1 cellular context compared by ENCODE assay signal in genomic region chr13:46380242-46380641, GRCh38.
TF ChIP-seq lines count a peak whose summit lies in the region.

No MANE protein-coding gene starts in this region.

TF ChIP-seq in GM12878, 131 proteins besides CTCF, POLR2A, EP300 and RAD21 (continued from another document and continues in another):
- no peak for TF ChIP-seq ZBTB11 (CRISPR knock-in tag; IDR thresholded peaks at IDR 0.05)
- peak; percentile 62; the same call in 1 of the 2 replicates for TF ChIP-seq NFIC (IDR thresholded peaks at IDR 0.05; ENCODE audit: low read depth, low read length)
- TF ChIP-seq, protein P1, sequence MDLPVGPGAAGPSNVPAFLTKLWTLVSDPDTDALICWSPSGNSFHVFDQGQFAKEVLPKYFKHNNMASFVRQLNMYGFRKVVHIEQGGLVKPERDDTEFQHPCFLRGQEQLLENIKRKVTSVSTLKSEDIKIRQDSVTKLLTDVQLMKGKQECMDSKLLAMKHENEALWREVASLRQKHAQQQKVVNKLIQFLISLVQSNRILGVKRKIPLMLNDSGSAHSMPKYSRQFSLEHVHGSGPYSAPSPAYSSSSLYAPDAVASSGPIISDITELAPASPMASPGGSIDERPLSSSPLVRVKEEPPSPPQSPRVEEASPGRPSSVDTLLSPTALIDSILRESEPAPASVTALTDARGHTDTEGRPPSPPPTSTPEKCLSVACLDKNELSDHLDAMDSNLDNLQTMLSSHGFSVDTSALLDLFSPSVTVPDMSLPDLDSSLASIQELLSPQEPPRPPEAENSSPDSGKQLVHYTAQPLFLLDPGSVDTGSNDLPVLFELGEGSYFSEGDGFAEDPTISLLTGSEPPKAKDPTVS (IDR thresholded peaks at IDR 0.05; ENCODE audit: low read depth, low read length): no peak
- no peak for TF ChIP-seq BHLHE40 (IDR thresholded peaks at IDR 0.05; ENCODE audit: borderline replicate concordance in 1 of 2, low read depth in 2 of 2, low read length in 1 of 2)
- no peak for TF ChIP-seq EZH2 (IDR thresholded peaks at IDR 0.05; ENCODE audit: borderline replicate concordance, control insufficient read depth, low read depth, low read length)
- TF ChIP-seq MXI1 (IDR thresholded peaks at IDR 0.05; ENCODE audit: low read depth, low read length): peak; percentile 47; the same call in 1 of the 2 replicates
- TF ChIP-seq BCL11A (IDR thresholded peaks at IDR 0.05; ENCODE audit: low read depth, low read length): 0 out of 2 replicates have a peak, but pooled peaks have one; percentile 18
- peak; percentile 60; the same call in 1 of the 2 replicates for TF ChIP-seq TBL1XR1 (IDR thresholded peaks at IDR 0.05; ENCODE audit: low read depth, low read length)
- no peak for TF ChIP-seq ZBTB40 (IDR thresholded peaks at IDR 0.05; ENCODE audit: borderline replicate concordance)
- peak; percentile 29 for TF ChIP-seq RELA (IDR thresholded peaks at IDR 0.05; ENCODE audit: borderline replicate concordance, partially characterized antibody)
- TF ChIP-seq, protein P2, sequence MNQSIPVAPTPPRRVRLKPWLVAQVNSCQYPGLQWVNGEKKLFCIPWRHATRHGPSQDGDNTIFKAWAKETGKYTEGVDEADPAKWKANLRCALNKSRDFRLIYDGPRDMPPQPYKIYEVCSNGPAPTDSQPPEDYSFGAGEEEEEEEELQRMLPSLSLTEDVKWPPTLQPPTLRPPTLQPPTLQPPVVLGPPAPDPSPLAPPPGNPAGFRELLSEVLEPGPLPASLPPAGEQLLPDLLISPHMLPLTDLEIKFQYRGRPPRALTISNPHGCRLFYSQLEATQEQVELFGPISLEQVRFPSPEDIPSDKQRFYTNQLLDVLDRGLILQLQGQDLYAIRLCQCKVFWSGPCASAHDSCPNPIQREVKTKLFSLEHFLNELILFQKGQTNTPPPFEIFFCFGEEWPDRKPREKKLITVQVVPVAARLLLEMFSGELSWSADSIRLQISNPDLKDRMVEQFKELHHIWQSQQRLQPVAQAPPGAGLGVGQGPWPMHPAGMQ (IDR thresholded peaks at IDR 0.05; ENCODE audit: borderline replicate concordance): no peak
- TF ChIP-seq, protein P3, sequence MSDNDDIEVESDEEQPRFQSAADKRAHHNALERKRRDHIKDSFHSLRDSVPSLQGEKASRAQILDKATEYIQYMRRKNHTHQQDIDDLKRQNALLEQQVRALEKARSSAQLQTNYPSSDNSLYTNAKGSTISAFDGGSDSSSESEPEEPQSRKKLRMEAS (IDR thresholded peaks at IDR 0.05; ENCODE audit: low read depth, low read length): no peak
- TF ChIP-seq SP1 (IDR thresholded peaks at IDR 0.05; ENCODE audit: low read depth, low read length): no peak
- no peak for TF ChIP-seq ELK1 (IDR thresholded peaks at IDR 0.05; ENCODE audit: low read depth, low read length)
- no peak for TF ChIP-seq HDAC2 (IDR thresholded peaks at IDR 0.05)
- TF ChIP-seq, protein P4, sequence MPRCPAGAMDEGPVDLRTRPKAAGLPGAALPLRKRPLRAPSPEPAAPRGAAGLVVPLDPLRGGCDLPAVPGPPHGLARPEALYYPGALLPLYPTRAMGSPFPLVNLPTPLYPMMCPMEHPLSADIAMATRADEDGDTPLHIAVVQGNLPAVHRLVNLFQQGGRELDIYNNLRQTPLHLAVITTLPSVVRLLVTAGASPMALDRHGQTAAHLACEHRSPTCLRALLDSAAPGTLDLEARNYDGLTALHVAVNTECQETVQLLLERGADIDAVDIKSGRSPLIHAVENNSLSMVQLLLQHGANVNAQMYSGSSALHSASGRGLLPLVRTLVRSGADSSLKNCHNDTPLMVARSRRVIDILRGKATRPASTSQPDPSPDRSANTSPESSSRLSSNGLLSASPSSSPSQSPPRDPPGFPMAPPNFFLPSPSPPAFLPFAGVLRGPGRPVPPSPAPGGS (IDR thresholded peaks at IDR 0.05; ENCODE audit: borderline replicate concordance, insufficient read depth, low read depth, low read length, poor library complexity, severe bottlenecking): no peak
- TF ChIP-seq RCOR1 (conservative IDR thresholded peaks at IDR 0.05; ENCODE audit: low read depth, low read length): no peak
- TF ChIP-seq SPI1 (IDR thresholded peaks at IDR 0.05; ENCODE audit: borderline replicate concordance, insufficient read depth, low read depth, low read length): peak; percentile 21; the same call in 1 of the 2 replicates
- peak; percentile 61; the same call in 1 of the 2 replicates for TF ChIP-seq MEF2A (IDR thresholded peaks at IDR 0.05; ENCODE audit: insufficient read depth, low read depth, low read length)
- no peak for TF ChIP-seq MTA3 (IDR thresholded peaks at IDR 0.05; ENCODE audit: borderline replicate concordance, low read length)
- TF ChIP-seq KDM1A (IDR thresholded peaks at IDR 0.05; ENCODE audit: borderline replicate concordance): no peak
- no peak for TF ChIP-seq ZNF274 (IDR thresholded peaks at IDR 0.05; ENCODE audit: insufficient read depth, insufficient read length)
- TF ChIP-seq MEF2B (IDR thresholded peaks at IDR 0.05; ENCODE audit: partially characterized antibody, poor library complexity, severe bottlenecking): peak; percentile 34
- no peak for TF ChIP-seq TAF1 (IDR thresholded peaks at IDR 0.05; ENCODE audit: borderline replicate concordance, low read depth, low read length)
- TF ChIP-seq CREB1 (IDR thresholded peaks at IDR 0.05; ENCODE audit: low read depth): 0 out of 2 replicates have a peak, but pooled peaks have one; percentile 21
- TF ChIP-seq TCF3 (IDR thresholded peaks at IDR 0.05; ENCODE audit: borderline replicate concordance, insufficient read depth, low read depth, low read length): no peak
- TF ChIP-seq CBX3 (IDR thresholded peaks at IDR 0.05; ENCODE audit: borderline replicate concordance, low read depth): no peak
- TF ChIP-seq HDAC6 (IDR thresholded peaks at IDR 0.05; ENCODE audit: unreplicated experiment): no peak
- TF ChIP-seq IKZF1 (conservative IDR thresholded peaks at IDR 0.05): peak; percentile 70
- TF ChIP-seq FOXK2 (IDR thresholded peaks at IDR 0.05): no peak
- TF ChIP-seq, protein P5, sequence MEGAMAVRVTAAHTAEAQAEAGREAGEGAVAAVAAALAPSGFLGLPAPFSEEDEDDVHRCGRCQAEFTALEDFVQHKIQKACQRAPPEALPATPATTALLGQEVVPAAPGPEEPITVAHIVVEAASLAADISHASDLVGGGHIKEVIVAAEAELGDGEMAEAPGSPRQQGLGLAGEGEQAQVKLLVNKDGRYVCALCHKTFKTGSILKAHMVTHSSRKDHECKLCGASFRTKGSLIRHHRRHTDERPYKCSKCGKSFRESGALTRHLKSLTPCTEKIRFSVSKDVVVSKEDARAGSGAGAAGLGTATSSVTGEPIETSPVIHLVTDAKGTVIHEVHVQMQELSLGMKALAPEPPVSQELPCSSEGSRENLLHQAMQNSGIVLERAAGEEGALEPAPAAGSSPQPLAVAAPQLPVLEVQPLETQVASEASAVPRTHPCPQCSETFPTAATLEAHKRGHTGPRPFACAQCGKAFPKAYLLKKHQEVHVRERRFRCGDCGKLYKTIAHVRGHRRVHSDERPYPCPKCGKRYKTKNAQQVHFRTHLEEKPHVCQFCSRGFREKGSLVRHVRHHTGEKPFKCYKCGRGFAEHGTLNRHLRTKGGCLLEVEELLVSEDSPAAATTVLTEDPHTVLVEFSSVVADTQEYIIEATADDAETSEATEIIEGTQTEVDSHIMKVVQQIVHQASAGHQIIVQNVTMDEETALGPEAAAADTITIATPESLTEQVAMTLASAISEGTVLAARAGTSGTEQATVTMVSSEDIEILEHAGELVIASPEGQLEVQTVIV (IDR thresholded peaks at IDR 0.05; ENCODE audit: borderline replicate concordance, partially characterized antibody): no peak
- TF ChIP-seq POU2F2 (IDR thresholded peaks at IDR 0.05; ENCODE audit: borderline replicate concordance, low read depth, low read length): no peak
- TF ChIP-seq MLLT1 (IDR thresholded peaks at IDR 0.05): 0 out of 2 replicates have a peak, but pooled peaks have one; percentile 19
- no peak; the same call in 1 of the 2 replicates for TF ChIP-seq BMI1 (IDR thresholded peaks at IDR 0.05; ENCODE audit: borderline replicate concordance)
- no peak for TF ChIP-seq TCF7 (IDR thresholded peaks at IDR 0.05; ENCODE audit: borderline replicate concordance)
- TF ChIP-seq, protein P6, sequence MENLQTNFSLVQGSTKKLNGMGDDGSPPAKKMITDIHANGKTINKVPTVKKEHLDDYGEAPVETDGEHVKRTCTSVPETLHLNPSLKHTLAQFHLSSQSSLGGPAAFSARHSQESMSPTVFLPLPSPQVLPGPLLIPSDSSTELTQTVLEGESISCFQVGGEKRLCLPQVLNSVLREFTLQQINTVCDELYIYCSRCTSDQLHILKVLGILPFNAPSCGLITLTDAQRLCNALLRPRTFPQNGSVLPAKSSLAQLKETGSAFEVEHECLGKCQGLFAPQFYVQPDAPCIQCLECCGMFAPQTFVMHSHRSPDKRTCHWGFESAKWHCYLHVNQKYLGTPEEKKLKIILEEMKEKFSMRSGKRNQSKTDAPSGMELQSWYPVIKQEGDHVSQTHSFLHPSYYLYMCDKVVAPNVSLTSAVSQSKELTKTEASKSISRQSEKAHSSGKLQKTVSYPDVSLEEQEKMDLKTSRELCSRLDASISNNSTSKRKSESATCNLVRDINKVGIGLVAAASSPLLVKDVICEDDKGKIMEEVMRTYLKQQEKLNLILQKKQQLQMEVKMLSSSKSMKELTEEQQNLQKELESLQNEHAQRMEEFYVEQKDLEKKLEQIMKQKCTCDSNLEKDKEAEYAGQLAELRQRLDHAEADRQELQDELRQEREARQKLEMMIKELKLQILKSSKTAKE (IDR thresholded peaks at IDR 0.05; ENCODE audit: low read depth, poor library complexity, severe bottlenecking): peak; percentile 70
